ENCODE assay signal across 23 cellular contexts in genomic region chr2:29296585-29296984, GRCh38.
DNase-seq lines count a peak whose midpoint lies in the region; ATAC-seq, FAIRE-seq and TF ChIP-seq lines count a peak whose summit lies in the region.
"Had no signal": no experiment of that assay in that cellular context is flagged by ENCODE, and none has a peak within 500 bp of the region (broad histone marks: within the 10 kb centered on the region; RNA-seq: fewer than 3 reads in every experiment).

No MANE protein-coding gene starts in this region.

- 2% methylated on average over 10 of the region's 10 CpGs for WGBS in HepG2 (ENCODE audit: low lambda C conversion rate)
- 47% methylated on average over 3 of the region's 10 CpGs for WGBS in right lobe of liver (ENCODE audit: insufficient coverage, low coverage, low lambda C conversion rate, missing lambda C conversion rate)

- H3K4me1 ChIP-seq in HepG2 (ENCODE audit: insufficient read depth, low read length) (no peaks in the 10 kb centered on the region), right lobe of liver (no peaks in the 10 kb centered on the region), upper lobe of right lung (no peaks in the 10 kb centered on the region)
- H3K4me1 ChIP-seq: A549; BLaER1; BLaER1 treated with 17β-estradiol and CSF1 and Interleukin-3, amounts not matched to agents 10 nM and 100 nM; Caco-2 had no signal

- H3K27ac ChIP-seq in HepG2 (ENCODE audit: extremely low read length, insufficient read depth, low read length) (no peak overlapping the region), right lobe of liver (no peak overlapping the region), upper lobe of right lung (no peak overlapping the region)
- H3K27ac ChIP-seq: 22Rv1; A549; BLaER1; BLaER1 treated with 17β-estradiol and CSF1 and Interleukin-3, amounts not matched to agents 10 nM and 100 nM; C4-2B had no signal

- no peak for TF ChIP-seq RAD21 in HepG2 (CRISPR knock-in tag; IDR thresholded peaks at IDR 0.05)

- TF ChIP-seq CTCF in HepG2 (CRISPR knock-in tag; IDR thresholded peaks at IDR 0.05) (no peak), right lobe of liver (IDR thresholded peaks at IDR 0.05) (no peak), upper lobe of right lung (IDR thresholded peaks at IDR 0.05) (no peak)

- no peak for FAIRE-seq in HepG2 (lab: Jason Lieb, UNC)
- FAIRE-seq: A204.1, A549, D721Med had no signal

- TF ChIP-seq POLR2A in HepG2 (IDR thresholded peaks at IDR 0.05; ENCODE audit: insufficient read depth in 1 of 2, low read depth in 2 of 2, low read length in 2 of 2) (no peak), right lobe of liver (IDR thresholded peaks at IDR 0.05) (no peak)

- no peak for ATAC-seq in HepG2
- ATAC-seq in right lobe of liver: no peak
- no peak for ATAC-seq in upper lobe of right lung
- ATAC-seq: CD8-positive, alpha-beta T cell had no signal

- no peak overlapping the region for H3K4me2 ChIP-seq in HepG2 (ENCODE audit: low read depth, low read length)
- H3K4me2 ChIP-seq: A549; BLaER1; BLaER1 treated with 17β-estradiol and CSF1 and Interleukin-3, amounts not matched to agents 10 nM and 100 nM had no signal

- no TSS peak for BruUV-seq in HepG2 (replicated peaks; lab: Mats Ljungman, UMichigan)

- no peak overlapping the region for H3K4me3 ChIP-seq in HepG2 (replicated peaks in 1 of 3; ENCODE audit: insufficient read depth in 1 of 3, low read depth in 2 of 3, low read length in 3 of 3)
- no peak overlapping the region for H3K4me3 ChIP-seq in right lobe of liver
- no peak overlapping the region for H3K4me3 ChIP-seq in upper lobe of right lung
- H3K4me3 ChIP-seq: A549; BLaER1; BLaER1 treated with 17β-estradiol and CSF1 and Interleukin-3, amounts not matched to agents 10 nM and 100 nM had no signal

- no peaks in the 10 kb centered on the region for H4K20me1 ChIP-seq in HepG2 (ENCODE audit: insufficient read depth, low read length)
- H4K20me1 ChIP-seq: BLaER1 treated with 17β-estradiol and CSF1 and Interleukin-3, amounts not matched to agents 10 nM and 100 nM had no signal

- no peak overlapping the region for H3K9ac ChIP-seq in HepG2 (ENCODE audit: insufficient read depth, low read depth, low read length)
- H3K9ac ChIP-seq: BLaER1; BLaER1 treated with 17β-estradiol and CSF1 and Interleukin-3, amounts not matched to agents 10 nM and 100 nM had no signal

- CTCF ChIA-PET in HepG2 (lab: Yijun Ruan, JAX; ENCODE audit: low intra/inter-chr PET ratio, low total read pairs): no interaction called here

- no peaks in the 10 kb centered on the region for H3K79me2 ChIP-seq in HepG2 (ENCODE audit: insufficient read depth, low read length)

- POLR2A ChIA-PET in HepG2 (lab: Yijun Ruan, JAX): no interaction called here

- H3K36me3 ChIP-seq in HepG2 (replicated peaks in 1 of 2; ENCODE audit: control insufficient read depth in 1 of 2, insufficient read depth in 2 of 2, low read length in 2 of 2): no peaks in the 10 kb centered on the region
- no peaks in the 10 kb centered on the region for H3K36me3 ChIP-seq in right lobe of liver
- H3K36me3 ChIP-seq in upper lobe of right lung: no peaks in the 10 kb centered on the region
- H3K36me3 ChIP-seq: BE2C; BLaER1; BLaER1 treated with 17β-estradiol and CSF1 and Interleukin-3, amounts not matched to agents 10 nM and 100 nM had no signal

- TF ChIP-seq EP300 in HepG2 (IDR thresholded peaks at IDR 0.05; ENCODE audit: low read depth in 2 of 2, low read length in 2 of 2) (no peak), HepG2 (CRISPR knock-in tag; IDR thresholded peaks at IDR 0.05; ENCODE audit: borderline replicate concordance) (no peak)

- DNase-seq in HepG2 (ENCODE audit: low spot score) (no peak), right lobe of liver (no peak), mesenteric fat pad (ENCODE audit: low spot score) (peak; percentile 55), upper lobe of right lung (peak; percentile 7), AG08396 (ENCODE audit: low spot score) (no peak), inferior parietal cortex (ENCODE audit: extremely low spot score) (no peak)
- DNase-seq: C1 segment of cervical spinal cord; Caco-2; CD4-positive, alpha-beta memory T cell; CD4-positive, alpha-beta T cell; CD8-positive, alpha-beta memory T cell; CD8-positive, alpha-beta T cell; DMS 273 treated with DMSO at 0.1 percent for 48 hours; DMS79; DMS79 treated with DMSO at 0.1 percent for 48 hours had no signal

- in situ Hi-C loops in HepG2 (cut with HindIII; ENCODE audit: extremely low pct_ligation_motif_present, low pct_unique_long_range_greater_than_20kb): no loop called here

- H3K27me3 ChIP-seq in HepG2 (ENCODE audit: control insufficient read depth in 1 of 2, insufficient read depth in 2 of 2, low read length in 2 of 2) (peaks cover 0 to 5% of the 10 kb centered on the region in 2 experiments; a peak in 1 of 5 replicates), right lobe of liver (no peaks in the 10 kb centered on the region), upper lobe of right lung (no peaks in the 10 kb centered on the region)
- H3K27me3 ChIP-seq: BE2C; BLaER1; BLaER1 treated with 17β-estradiol and CSF1 and Interleukin-3, amounts not matched to agents 10 nM and 100 nM had no signal

- no peak overlapping the region for H2AFZ ChIP-seq in HepG2 (ENCODE audit: low read length)

- intact Hi-C loops in HepG2 (cut with micrococcal nuclease; ENCODE audit: unreplicated experiment) (no loop called here), right lobe of liver (cut with DNase I) (no loop called here), upper lobe of right lung (cut with DNase I) (no loop called here)

- H3K9me3 ChIP-seq in HepG2 (ENCODE audit: low read length) (no peaks in the 10 kb centered on the region), right lobe of liver (no peaks in the 10 kb centered on the region), upper lobe of right lung (no peaks in the 10 kb centered on the region)
- H3K9me3 ChIP-seq: A549; BE2C; BLaER1; BLaER1 treated with 17β-estradiol and CSF1 and Interleukin-3, amounts not matched to agents 10 nM and 100 nM; Caco-2 had no signal

TF ChIP-seq in HepG2, 621 proteins besides CTCF, POLR2A, EP300 and RAD21:
- TF ChIP-seq DZIP1 (CRISPR knock-in tag; IDR thresholded peaks at IDR 0.05): no peak
- peak; percentile 80 for TF ChIP-seq MNT (IDR thresholded peaks at IDR 0.05)

Comparison
In these comparisons a context has a peak if more than half of its experiments do, and no peak if none do; other contexts are left out.
1. DNase-seq: peak in mesenteric fat pad (single experiment) and upper lobe of right lung (single experiment); none in HepG2 (single experiment), right lobe of liver (0 of 3), AG08396 (single experiment) and inferior parietal cortex (single experiment).